In genomic region chr1:180040034-180040433, GRCh38 we compare ENCODE assay signal across 13 cellular contexts.
A peak's percentile ranks its signal among the peaks of the same experiment; 100 is the strongest.
DNase-seq lines count a peak whose midpoint lies in the region; ATAC-seq, FAIRE-seq and TF ChIP-seq lines count a peak whose summit lies in the region.
"Had no signal": no experiment of that assay in that cellular context is flagged by ENCODE, and none has a peak within 500 bp of the region (broad histone marks: within the 10 kb centered on the region; RNA-seq: fewer than 3 reads in every experiment).

No MANE protein-coding gene starts in this region.

- FAIRE-seq in HTR-8/SVneo (lab: Jason Lieb, UNC) = no peak

- 97% methylated on average over 3 of the region's 3 CpGs for WGBS in hepatocyte (ENCODE audit: low lambda C conversion rate, missing lambda C conversion rate)

- H3K9me2 ChIP-seq in hepatocyte (replicated peaks; ENCODE audit: insufficient read depth) = no peaks in the 10 kb centered on the region

- TF ChIP-seq CTCF in AG10803 (conservative IDR thresholded peaks at IDR 0.05; ENCODE audit: low read length) = no peak
- no peak for TF ChIP-seq CTCF in brain microvascular endothelial cell (IDR thresholded peaks at IDR 0.05; ENCODE audit: low read depth, low read length, missing control alignments)
- TF ChIP-seq CTCF in hepatocyte (IDR thresholded peaks at IDR 0.05; ENCODE audit: poor library complexity) = no peak

- no peaks in the 10 kb centered on the region for H3K27me3 ChIP-seq in brain microvascular endothelial cell (replicated peaks)
- no peaks in the 10 kb centered on the region for H3K27me3 ChIP-seq in hepatocyte
- H3K27me3 ChIP-seq: BE2C, neutrophil had no signal

- H3K79me2 ChIP-seq in hepatocyte = no peaks in the 10 kb centered on the region

- peak; percentile 74 for DNase-seq in AG10803 (ENCODE audit: low read depth)
- peak; percentile 36 for DNase-seq in HTR-8/SVneo (ENCODE audit: insufficient read length, low spot score)
- DNase-seq in brain microvascular endothelial cell = peak; percentile 14
- DNase-seq in kidney tubule cell (ENCODE audit: low spot score) = peak; percentile 30
- no peak for DNase-seq in NCI-H1417 treated with DMSO at 0.1 percent for 48 hours (lab: John Stamatoyannopoulos, UW)
- no peak for DNase-seq in activated naive CD4-positive, alpha-beta T cell treated with anti-CD3 and anti-CD28 coated beads, Interleukin-2, amount 50 U/mL, for 72 hours (ENCODE audit: low spot score in 2 of 2)
- DNase-seq in hepatocyte (ENCODE audit: low spot score) = no peak
- DNase-seq: activated naive CD8-positive, alpha-beta T cell treated with anti-CD3 and anti-CD28 coated beads, Interleukin-2, amount 50 U/mL, for 24 hours; BE2C; NCI-H446 treated with DMSO at 0.1 percent for 48 hours; RPMI8226 had no signal

- H3K36me3 ChIP-seq in brain microvascular endothelial cell (replicated peaks) (peaks cover 2% of the 10 kb centered on the region), hepatocyte (replicated peaks; ENCODE audit: insufficient read depth, low read depth) (no peaks in the 10 kb centered on the region)

- ATAC-seq in HG02884 (IDR thresholded peaks at IDR 0.05; ENCODE audit: unreplicated experiment) = no peak
- no peak for ATAC-seq in activated naive CD4-positive, alpha-beta T cell treated with anti-CD3 and anti-CD28 coated beads, Interleukin-2, amount 50 U/mL, for 72 hours
- ATAC-seq: activated naive CD8-positive, alpha-beta T cell treated with anti-CD3 and anti-CD28 coated beads, Interleukin-2, amount 50 U/mL, for 24 hours had no signal

- H3K27ac ChIP-seq in brain microvascular endothelial cell = no peak overlapping the region
- H3K27ac ChIP-seq in hepatocyte = no peak overlapping the region
- H3K27ac ChIP-seq: neutrophil had no signal

- no peaks in the 10 kb centered on the region for H3K9me3 Mint-ChIP-seq in activated naive CD4-positive, alpha-beta T cell treated with anti-CD3 and anti-CD28 coated beads, Interleukin-2, amount 50 U/mL, for 72 hours
- H3K9me3 Mint-ChIP-seq: activated naive CD8-positive, alpha-beta T cell treated with anti-CD3 and anti-CD28 coated beads, Interleukin-2, amount 50 U/mL, for 24 hours had no signal

- in situ Hi-C loops in brain microvascular endothelial cell (cut with HindIII; ENCODE audit: low pct_ligation_motif_present, low sequenced_read_pairs) = no loop called here

- H3K4me1 ChIP-seq in hepatocyte (ENCODE audit: insufficient read depth) = no peaks in the 10 kb centered on the region
- H3K4me1 ChIP-seq: BE2C had no signal

- H2AFZ ChIP-seq in hepatocyte = no peak overlapping the region

- no peaks in the 10 kb centered on the region for H4K20me1 ChIP-seq in hepatocyte (ENCODE audit: insufficient read depth, poor library complexity, severe bottlenecking)

- H3K36me3 Mint-ChIP-seq in activated naive CD4-positive, alpha-beta T cell treated with anti-CD3 and anti-CD28 coated beads, Interleukin-2, amount 50 U/mL, for 72 hours = peaks cover 6 to 7% of the 10 kb centered on the region in 2 donors

- no peak overlapping the region for H3K4me2 ChIP-seq in hepatocyte

- H3K4me3 ChIP-seq in AG10803 (ENCODE audit: low read length) (no peak overlapping the region), brain microvascular endothelial cell (ENCODE audit: low read depth, low read length) (no peak overlapping the region), hepatocyte (no peak overlapping the region)

- H3K27ac Mint-ChIP-seq in activated naive CD4-positive, alpha-beta T cell treated with anti-CD3 and anti-CD28 coated beads, Interleukin-2, amount 50 U/mL, for 72 hours = peak overlapping the region in 1 of 2 donors; percentile 72
- H3K27ac Mint-ChIP-seq: activated naive CD8-positive, alpha-beta T cell treated with anti-CD3 and anti-CD28 coated beads, Interleukin-2, amount 50 U/mL, for 24 hours had no signal

- H3K9me3 ChIP-seq in hepatocyte (ENCODE audit: low read depth) = no peaks in the 10 kb centered on the region
- H3K9me3 ChIP-seq: BE2C, neutrophil had no signal

Comparison
In these comparisons a context has a peak if more than half of its experiments do, and no peak if none do; other contexts are left out.
1. DNase-seq: peak in AG10803 (single experiment), HTR-8/SVneo (single experiment), brain microvascular endothelial cell (single experiment) and kidney tubule cell (single experiment); none in NCI-H1417 treated with DMSO at 0.1 percent for 48 hours (single experiment), activated naive CD4-positive, alpha-beta T cell treated with anti-CD3 and anti-CD28 coated beads, Interleukin-2, amount 50 U/mL, for 72 hours (0 of 2) and hepatocyte (single experiment).